Comparison of ENCODE assay signal across 9 cellular contexts in genomic region chr5:125575561-125576504, GRCh38.
DNase-seq lines count a peak whose midpoint lies in the region; ATAC-seq and TF ChIP-seq lines count a peak whose summit lies in the region.
"Had no signal": no experiment of that assay in that cellular context is flagged by ENCODE, and none has a peak within 500 bp of the region (broad histone marks: within the 10 kb centered on the region; RNA-seq: fewer than 3 reads in every experiment).

No MANE protein-coding gene starts in this region.

- H3K4me3 ChIP-seq in GM23338 (no peak overlapping the region), esophagus muscularis mucosa (no peak overlapping the region), brain microvascular endothelial cell (ENCODE audit: low read depth, low read length) (no peak overlapping the region)

- no peaks in the 10 kb centered on the region for H4K20me1 ChIP-seq in GM23338 (replicated peaks; ENCODE audit: insufficient read depth)

- peak overlapping the region; percentile 96 for H2AFZ ChIP-seq in GM23338

- no peak overlapping the region for H3K27ac ChIP-seq in GM23338 (ENCODE audit: low read depth)
- peak overlapping the region; percentile 20 to 45 (median 32) for H3K27ac ChIP-seq in esophagus muscularis mucosa (replicated peaks in 1 of 4)
- no peak overlapping the region for H3K27ac ChIP-seq in brain microvascular endothelial cell

- H3K36me3 Mint-ChIP-seq in GM23338 (ENCODE audit: low read depth) (peaks cover 6% of the 10 kb centered on the region; the same call in 2 of the 3 replicates), osteocyte (ENCODE audit: unreplicated experiment) (no peaks in the 10 kb centered on the region)

- TF ChIP-seq CTCF in GM23338 (conservative IDR thresholded peaks at IDR 0.05; ENCODE audit: low read depth in 2 of 2) (0 out of 4 replicates have a peak, but pooled peaks of 1 of the 2 experiments have one; percentile 13), esophagus muscularis mucosa (IDR thresholded peaks at IDR 0.05) (no peak), osteocyte (IDR thresholded peaks at IDR 0.05) (no peak), brain microvascular endothelial cell (IDR thresholded peaks at IDR 0.05; ENCODE audit: low read depth, low read length, missing control alignments) (no peak)

- peak overlapping the region; percentile 65 for H3K4me2 ChIP-seq in GM23338

- H3K4me1 ChIP-seq in GM23338 (ENCODE audit: insufficient read depth) (peaks cover 17% of the 10 kb centered on the region), esophagus muscularis mucosa (peaks cover 0 to 32% (median 29%) of the 10 kb centered on the region in 4 donors)

- WGBS in esophagus muscularis mucosa: 36% methylated on average over 7 of the region's 7 CpGs

- H3K79me2 ChIP-seq in GM23338 (replicated peaks; ENCODE audit: insufficient read depth): no peaks in the 10 kb centered on the region

- peaks cover 2% of the 10 kb centered on the region for H3K27me3 Mint-ChIP-seq in GM23338 (ENCODE audit: insufficient read depth, low read depth, poor library complexity)
- H3K27me3 Mint-ChIP-seq in osteocyte (ENCODE audit: unreplicated experiment): no peaks in the 10 kb centered on the region

- intact Hi-C loops in esophagus muscularis mucosa (cut with DNase I): no loop called here

- in situ Hi-C loops in brain microvascular endothelial cell (cut with HindIII; ENCODE audit: low pct_ligation_motif_present, low sequenced_read_pairs): no loop called here

- H3K4me3 Mint-ChIP-seq in GM23338: no peak overlapping the region
- H3K4me3 Mint-ChIP-seq in osteocyte (ENCODE audit: unreplicated experiment): peak overlapping the region; percentile 61

- no peaks in the 10 kb centered on the region for H3F3A ChIP-seq in GM23338 (replicated peaks; ENCODE audit: low read depth)

- H3K27ac Mint-ChIP-seq in GM23338 (no peak overlapping the region), osteocyte (ENCODE audit: unreplicated experiment) (no peak overlapping the region)

- no peaks in the 10 kb centered on the region for H3K27me3 ChIP-seq in GM23338 (ENCODE audit: insufficient read depth)
- no peaks in the 10 kb centered on the region for H3K27me3 ChIP-seq in esophagus muscularis mucosa
- H3K27me3 ChIP-seq in brain microvascular endothelial cell (replicated peaks): no peaks in the 10 kb centered on the region

- no peak for TF ChIP-seq POLR2A in esophagus muscularis mucosa (IDR thresholded peaks at IDR 0.05; ENCODE audit: low read depth)

- H3K9me2 ChIP-seq in GM23338 (ENCODE audit: insufficient read depth): no peaks in the 10 kb centered on the region; the same call in 1 of the 2 replicates

- H3K9me3 ChIP-seq in esophagus muscularis mucosa: no peaks in the 10 kb centered on the region

- DNase-seq in GM23338 (ENCODE audit: low spot score) (peak; percentile 55), NCI-H526 treated with DMSO at 0.1 percent for 48 hours (lab: John Stamatoyannopoulos, UW) (peak; percentile 5), esophagus muscularis mucosa (ENCODE audit: extremely low spot score) (no peak), osteocyte (ENCODE audit: extremely low spot score, unreplicated experiment) (no peak), T-helper 1 cell (no peak), brain microvascular endothelial cell (no peak), RKO (ENCODE audit: low spot score) (no peak), GM03348 (ENCODE audit: low spot score) (no peak)

- ATAC-seq in GM23338: peak; percentile 95
- ATAC-seq: HCT116 had no signal

- no peak for TF ChIP-seq EP300 in esophagus muscularis mucosa (IDR thresholded peaks at IDR 0.05)

- H3K9me3 Mint-ChIP-seq in GM23338 (peaks cover 9% of the 10 kb centered on the region), osteocyte (ENCODE audit: unreplicated experiment) (no peaks in the 10 kb centered on the region)

- H3K36me3 ChIP-seq in GM23338 (ENCODE audit: insufficient read depth): no peaks in the 10 kb centered on the region
- no peaks in the 10 kb centered on the region for H3K36me3 ChIP-seq in esophagus muscularis mucosa
- no peaks in the 10 kb centered on the region for H3K36me3 ChIP-seq in brain microvascular endothelial cell (replicated peaks)

- H3K4me1 Mint-ChIP-seq in GM23338 (peaks cover 30% of the 10 kb centered on the region), osteocyte (ENCODE audit: unreplicated experiment) (peaks cover 17% of the 10 kb centered on the region)

TF ChIP-seq in GM23338, 12 proteins besides CTCF, POLR2A, EP300 and RAD21 (continues in another document):
- TF ChIP-seq ZNF114 (CRISPR knock-in tag; IDR thresholded peaks at IDR 0.05) (no peak), ZNF462 (CRISPR knock-in tag; IDR thresholded peaks at IDR 0.05) (no peak), ZNF331 (CRISPR knock-in tag; IDR thresholded peaks at IDR 0.05; ENCODE audit: low read depth) (no peak), JUNB (IDR thresholded peaks at IDR 0.05; ENCODE audit: unreplicated experiment) (no peak)

Comparison
In these comparisons a context has a peak if more than half of its experiments do, and no peak if none do; other contexts are left out.
1. DNase-seq: peak in GM23338 (single experiment) and NCI-H526 treated with DMSO at 0.1 percent for 48 hours (single experiment); none in esophagus muscularis mucosa (single experiment), osteocyte (single experiment), T-helper 1 cell (0 of 5), brain microvascular endothelial cell (single experiment), RKO (single experiment) and GM03348 (single experiment).
2. H3K27ac ChIP-seq: peak in esophagus muscularis mucosa (4 of 4); none in GM23338 (single experiment) and brain microvascular endothelial cell (single experiment).